Comparison of ENCODE assay signal across 10 cellular contexts in genomic region chr20:43840382-43841070, GRCh38.
DNase-seq lines count a peak whose midpoint lies in the region; ATAC-seq and TF ChIP-seq lines count a peak whose summit lies in the region.
"Had no signal": no experiment of that assay in that cellular context is flagged by ENCODE, and none has a peak within 500 bp of the region (broad histone marks: within the 10 kb centered on the region; RNA-seq: fewer than 3 reads in every experiment).

No MANE protein-coding gene starts in this region.

- no peak overlapping the region for H3K27ac ChIP-seq in CD8-positive, alpha-beta T cell (ENCODE audit: low read depth, low read length)
- no peak overlapping the region for H3K27ac ChIP-seq in endodermal cell (ENCODE audit: low read depth, low read length)

- H3K36me3 Mint-ChIP-seq in CD8-positive, alpha-beta T cell, result no peaks in the 10 kb centered on the region
- H3K36me3 Mint-ChIP-seq in endodermal cell (ENCODE audit: low read depth), result no peaks in the 10 kb centered on the region
- H3K36me3 Mint-ChIP-seq: IgD-negative memory B cell had no signal

- CTCF ChIA-PET in CD8-positive, alpha-beta T cell (lab: Charles Lee), result interaction anchor here (1.0 to 1.9 kb wide), 4 partner anchors 11 to 302 kb away, joined by 3 to 11 read pairs (median 4); no protein-coding TSS in a partner anchor

- no peaks in the 10 kb centered on the region for H3K9me3 ChIP-seq in CD8-positive, alpha-beta T cell (ENCODE audit: low read length)
- no peaks in the 10 kb centered on the region for H3K9me3 ChIP-seq in endodermal cell (ENCODE audit: control insufficient read depth, low read length)

- no peaks in the 10 kb centered on the region for H3K27me3 ChIP-seq in CD8-positive, alpha-beta T cell (ENCODE audit: insufficient read depth, low read length)
- H3K27me3 ChIP-seq in endodermal cell (ENCODE audit: control insufficient read depth, insufficient read depth, low read length, poor library complexity, severe bottlenecking), result no peaks in the 10 kb centered on the region

- no peaks in the 10 kb centered on the region for H3K36me3 ChIP-seq in CD8-positive, alpha-beta T cell (ENCODE audit: insufficient read depth, low read length)
- H3K36me3 ChIP-seq in endodermal cell (ENCODE audit: control insufficient read depth, insufficient read depth, low read length), result no peaks in the 10 kb centered on the region

- H3K4me3 ChIP-seq in CD8-positive, alpha-beta T cell (ENCODE audit: low read depth, low read length), result no peak overlapping the region
- H3K4me3 ChIP-seq in endodermal cell (ENCODE audit: low read length), result no peak overlapping the region
- H3K4me3 ChIP-seq: lung had no signal

- WGBS in endodermal cell (ENCODE audit: insufficient coverage in 1 of 2, insufficient read length in 1 of 2), 2 experiments, result 76 to 78% methylated on average over 8 to 11 of the region's 11 CpGs

- TF ChIP-seq CTCF in CD8-positive, alpha-beta T cell (IDR thresholded peaks at IDR 0.05), result peak; percentile 23
- peak; percentile 72 for TF ChIP-seq CTCF in endodermal cell (conservative IDR thresholded peaks at IDR 0.05)

- intact Hi-C loops in CD8-positive, alpha-beta T cell (cut with DNase I, micrococcal nuclease), result loop anchor here (5.0 kb wide), 3 partner anchors 88 to 242 kb away; no protein-coding TSS in a partner anchor

- H3K4me3 Mint-ChIP-seq in CD8-positive, alpha-beta T cell, result no peak overlapping the region
- no peak overlapping the region for H3K4me3 Mint-ChIP-seq in endodermal cell

- peaks cover 16% of the 10 kb centered on the region for H3K4me1 ChIP-seq in CD8-positive, alpha-beta T cell (ENCODE audit: insufficient read depth, low read length)
- H3K4me1 ChIP-seq in endodermal cell (ENCODE audit: control insufficient read depth, insufficient read depth, low read length), result no peaks in the 10 kb centered on the region

- no peak overlapping the region for H3K27ac Mint-ChIP-seq in CD8-positive, alpha-beta T cell
- H3K27ac Mint-ChIP-seq in endodermal cell, result no peak overlapping the region
- H3K27ac Mint-ChIP-seq: IgD-negative memory B cell had no signal

- H3K9me3 Mint-ChIP-seq in CD8-positive, alpha-beta T cell, result no peaks in the 10 kb centered on the region
- H3K9me3 Mint-ChIP-seq in endodermal cell, result no peaks in the 10 kb centered on the region
- H3K9me3 Mint-ChIP-seq: IgD-negative memory B cell had no signal

- no peak overlapping the region for H3K9ac ChIP-seq in endodermal cell (ENCODE audit: extremely low read depth, low read length, poor library complexity, severe bottlenecking)

- H3K4me1 Mint-ChIP-seq in CD8-positive, alpha-beta T cell (ENCODE audit: low read depth), result peaks cover 38% of the 10 kb centered on the region
- H3K4me1 Mint-ChIP-seq in endodermal cell, result no peaks in the 10 kb centered on the region

- POLR2A ChIA-PET in CD8-positive, alpha-beta T cell (lab: Charles Lee), result interaction anchor here (0.8 kb wide), 1 partner anchor 11 kb away, joined by 3 read pairs; no protein-coding TSS in a partner anchor

- no peaks in the 10 kb centered on the region for H3K27me3 Mint-ChIP-seq in CD8-positive, alpha-beta T cell (ENCODE audit: low read depth)
- H3K27me3 Mint-ChIP-seq in endodermal cell (ENCODE audit: insufficient read depth), result no peaks in the 10 kb centered on the region

- ATAC-seq in CD8-positive, alpha-beta T cell, result peak; percentile 74
- ATAC-seq in HG03342 (IDR thresholded peaks at IDR 0.05; ENCODE audit: unreplicated experiment), result peak; percentile 52
- no peak for ATAC-seq in GM21515 (IDR thresholded peaks at IDR 0.05; ENCODE audit: unreplicated experiment)
- no peak for ATAC-seq in HG02852 (IDR thresholded peaks at IDR 0.05; ENCODE audit: unreplicated experiment)

- DNase-seq in CD8-positive, alpha-beta T cell, result peak in 6 of 7 experiments; percentile 7 to 59 (median 32)
- peak; percentile 6 for DNase-seq in T-helper 9 cell
- DNase-seq in endodermal cell, result peak; percentile 82
- peak in 2 of 3 experiments; percentile 2 to 8 for DNase-seq in stimulated activated CD4-positive, alpha-beta T cell treated with anti-CD3 and anti-CD28 coated beads, TNF-alpha, amount 100 ng/mL, for 4 hours (ENCODE audit: low read depth in 3 of 3)
- no peak for DNase-seq in SK-N-DZ (ENCODE audit: low spot score)

Comparison
In these comparisons a context has a peak if more than half of its experiments do, and no peak if none do; other contexts are left out.
1. ATAC-seq: peak in CD8-positive, alpha-beta T cell (single experiment) and HG03342 (single experiment); none in GM21515 (single experiment) and HG02852 (single experiment).